24 cellular contexts compared by ENCODE assay signal in genomic region chr10:32388258-32389027, GRCh38.
"Had no signal": no experiment of that assay in that cellular context is flagged by ENCODE, and none has a peak within 500 bp of the region (broad histone marks: within the 10 kb centered on the region; RNA-seq: fewer than 3 reads in every experiment).

No MANE protein-coding gene starts in this region.

- H3K27ac ChIP-seq: coronary artery, esophagus squamous epithelium, neutrophil, ovary, thoracic aorta, vagina, WERI-Rb-1 had no signal

- H3K9me3 ChIP-seq: esophagus squamous epithelium, gastroesophageal sphincter, neutrophil, ovary, sigmoid colon, thoracic aorta, vagina had no signal

- H3K36me3 Mint-ChIP-seq: activated naive CD8-positive, alpha-beta T cell treated with anti-CD3 and anti-CD28 coated beads for 36 hours; natural killer cell; stimulated activated naive B cell treated with anti-CD40 and anti-IgM and Interleukin-4, amounts not matched to agents 10 μg/mL and 1 μg/mL and 100 μg/mL, for 72 hours; type B pancreatic cell had no signal

- H3K27me3 ChIP-seq: esophagus squamous epithelium, gastroesophageal sphincter, neutrophil, ovary, sigmoid colon, vagina had no signal

- H3K27ac Mint-ChIP-seq: activated naive CD8-positive, alpha-beta T cell treated with anti-CD3 and anti-CD28 coated beads for 36 hours; natural killer cell; stimulated activated naive B cell treated with anti-CD40 and anti-IgM and Interleukin-4, amounts not matched to agents 10 μg/mL and 1 μg/mL and 100 μg/mL, for 72 hours; type B pancreatic cell had no signal

- H3K4me3 ChIP-seq: coronary artery, esophagus squamous epithelium, gastroesophageal sphincter, ovary, sigmoid colon, thoracic aorta, vagina had no signal

- H3K27me3 Mint-ChIP-seq: activated naive CD8-positive, alpha-beta T cell treated with anti-CD3 and anti-CD28 coated beads for 36 hours; type B pancreatic cell had no signal

- H3K4me1 ChIP-seq: vagina had no signal

- DNase-seq: activated CD4-positive, CD25-positive, alpha-beta regulatory T cell treated with anti-CD3 and anti-CD28 coated beads, Interleukin-2, amount 50 U/mL, for 72 hours; activated CD8-positive, alpha-beta memory T cell treated with anti-CD3 and anti-CD28 coated beads for 24 hours; activated CD8-positive, alpha-beta memory T cell treated with anti-CD3 and anti-CD28 coated beads, Interleukin-2, amount 50 U/mL, for 4 hours; activated naive CD4-positive, alpha-beta T cell treated with Interleukin-2 at 50 U/mL for 16 hours; activated naive CD8-positive, alpha-beta T cell treated with anti-CD3 and anti-CD28 coated beads for 36 hours; activated T-cell treated with anti-CD3 and anti-CD28 coated beads, Interleukin-2, amount 50 U/mL, for 4 hours; cerebellar nuclear complex; esophagus squamous epithelium; head of caudate nucleus; hypothalamus; midbrain; natural killer cell; ovary; sigmoid colon; stimulated activated CD4-positive, alpha-beta T cell treated with anti-CD3 and anti-CD28 coated beads, Interleukin-2, amount 100 ng/mL, for 48 hours; stimulated activated CD8-positive, alpha-beta memory T cell treated with anti-CD3 and anti-CD28 coated beads, Interleukin-4, amount 100 ng/mL, for 48 hours; stimulated activated naive B cell treated with anti-CD40 and anti-IgM and Interleukin-4, amounts not matched to agents 10 μg/mL and 1 μg/mL and 100 μg/mL, for 72 hours; WERI-Rb-1 had no signal

- ATAC-seq: activated T-cell treated with anti-CD3 and anti-CD28 coated beads, Interleukin-2, amount 50 U/mL, for 4 hours; gastroesophageal sphincter; natural killer cell; stimulated activated naive B cell treated with anti-CD40 and anti-IgM and Interleukin-4, amounts not matched to agents 10 μg/mL and 1 μg/mL and 100 μg/mL, for 72 hours had no signal

- H3K4me3 Mint-ChIP-seq: activated naive CD8-positive, alpha-beta T cell treated with anti-CD3 and anti-CD28 coated beads for 36 hours; activated T-cell treated with anti-CD3 and anti-CD28 coated beads, Interleukin-2, amount 50 U/mL, for 4 hours; natural killer cell; stimulated activated naive B cell treated with anti-CD40 and anti-IgM and Interleukin-4, amounts not matched to agents 10 μg/mL and 1 μg/mL and 100 μg/mL, for 72 hours; type B pancreatic cell had no signal

- H3K9me3 Mint-ChIP-seq: natural killer cell, type B pancreatic cell had no signal

- H3K36me3 ChIP-seq: esophagus squamous epithelium, gastroesophageal sphincter, neutrophil, ovary, sigmoid colon, thoracic aorta, vagina, WERI-Rb-1 had no signal
